Comparison of ENCODE assay signal across 18 cellular contexts in genomic region chr1:2574350-2574749, GRCh38. TPM values are rescaled to one million over a fixed set of nuclear protein-coding genes. Genes with fewer than 3 reads are reported as not detected.
A peak's percentile ranks its signal among the peaks of the same experiment; 100 is the strongest.
DNase-seq lines count a peak whose midpoint lies in the region; ATAC-seq, FAIRE-seq and TF ChIP-seq lines count a peak whose summit lies in the region.
"Had no signal": no experiment of that assay in that cellular context is flagged by ENCODE, and none has a peak within 500 bp of the region (broad histone marks: within the 10 kb centered on the region; RNA-seq: fewer than 3 reads in every experiment).

No MANE protein-coding gene starts in this region.

- H3K9me3 Mint-ChIP-seq in activated CD8-positive, alpha-beta T cell treated with anti-CD3 and anti-CD28 coated beads for 36 hours, result peaks cover 14% of the 10 kb centered on the region

- peaks cover 27 to 44% of the 10 kb centered on the region in 2 experiments for H3K27me3 ChIP-seq in K562 (ENCODE audit: control insufficient read depth in 2 of 2, insufficient read depth in 2 of 2, low read length in 2 of 2)

- FAIRE-seq in K562 (lab: Jason Lieb, UNC), result no peak
- FAIRE-seq: A204.1, G401.6, H54, RCC 7860 had no signal

- WGBS in K562 (ENCODE audit: insufficient coverage, low coverage, missing lambda C conversion rate), result 1% methylated on average over 9 of the region's 9 CpGs

- peaks cover 10% of the 10 kb centered on the region for H3K9me3 ChIP-seq in K562 (replicated peaks; ENCODE audit: control insufficient read depth, insufficient read depth, low read depth, low read length)

- no peak overlapping the region for H3K9ac ChIP-seq in K562 (ENCODE audit: insufficient read depth in 1 of 2, low read depth in 2 of 2, low read length in 2 of 2)

- H3K36me3 ChIP-seq in K562 (ENCODE audit: control insufficient read depth, insufficient read depth, low read length), result no peaks in the 10 kb centered on the region

- no peaks in the 10 kb centered on the region for H4K20me1 ChIP-seq in K562 (replicated peaks; ENCODE audit: control insufficient read depth, insufficient read depth, low read length)

- ATAC-seq in K562, result no peak
- no peak for ATAC-seq in activated CD8-positive, alpha-beta T cell treated with anti-CD3 and anti-CD28 coated beads for 36 hours

- no peaks in the 10 kb centered on the region for H3K27me3 Mint-ChIP-seq in activated CD8-positive, alpha-beta T cell treated with anti-CD3 and anti-CD28 coated beads for 36 hours

- H3K36me3 Mint-ChIP-seq in activated CD8-positive, alpha-beta T cell treated with anti-CD3 and anti-CD28 coated beads for 36 hours (ENCODE audit: low read depth), result peaks cover 6% of the 10 kb centered on the region

- no peaks in the 10 kb centered on the region for H3K79me2 ChIP-seq in K562 (ENCODE audit: control insufficient read depth, insufficient read depth, low read length)

- no peak overlapping the region for H3K27ac Mint-ChIP-seq in activated CD8-positive, alpha-beta T cell treated with anti-CD3 and anti-CD28 coated beads for 36 hours

- TF ChIP-seq CTCF in AG10803 (conservative IDR thresholded peaks at IDR 0.05; ENCODE audit: low read length) (no peak), K562 (IDR thresholded peaks at IDR 0.05 in 2 of 3, conservative IDR thresholded peaks at IDR 0.05 in 1 of 3; ENCODE audit: insufficient read depth in 2 of 3, low read depth in 1 of 3, low read length in 3 of 3) (no peak)
- no peak for TF ChIP-seq CTCF in activated CD8-positive, alpha-beta T cell treated with anti-CD3 and anti-CD28 coated beads for 36 hours (IDR thresholded peaks at IDR 0.05)

- H3K4me3 ChIP-seq in AG10803 (ENCODE audit: low read length) (no peak overlapping the region), K562 (no peak overlapping the region)

- H3K27ac ChIP-seq in K562 (ENCODE audit: extremely low read depth, low read depth, low read length), result no peak overlapping the region
- H3K27ac ChIP-seq: C4-2B had no signal

- TF ChIP-seq POLR2A in K562 (conservative IDR thresholded peaks at IDR 0.05), result no peak

- no peak overlapping the region for H3K4me2 ChIP-seq in K562 (ENCODE audit: insufficient read depth, low read length)

- H3K4me3 Mint-ChIP-seq in activated CD8-positive, alpha-beta T cell treated with anti-CD3 and anti-CD28 coated beads for 36 hours, result no peak overlapping the region

- H3K9me1 ChIP-seq in K562 (ENCODE audit: control insufficient read depth, insufficient read depth, low read length), result no peaks in the 10 kb centered on the region

- intact Hi-C loops in K562 (cut with micrococcal nuclease), result no loop called here
- intact Hi-C loops in activated CD8-positive, alpha-beta T cell treated with anti-CD3 and anti-CD28 coated beads for 36 hours (cut with micrococcal nuclease), result no loop called here

- DNase-seq in AG10803 (ENCODE audit: low read depth) (peak; percentile 5), HT1080 (ENCODE audit: low read depth) (peak; percentile 87), K562 (ENCODE audit: extremely low read depth in 1 of 4, low spot score in 3 of 4) (no peak), NCI-H2196 treated with DMSO at 0.1 percent for 48 hours (lab: John Stamatoyannopoulos, UW; ENCODE audit: unreplicated experiment) (no peak)
- DNase-seq in activated CD8-positive, alpha-beta T cell treated with anti-CD3 and anti-CD28 coated beads for 36 hours, result no peak
- DNase-seq in activated CD4-positive, CD25-positive, alpha-beta regulatory T cell (lab: John Stamatoyannopoulos, UW), result no peak
- DNase-seq: COR-L47, DMS53, Kasumi-1, NCI-H1436, NCI-H2029 treated with DMSO at 0.1 percent for 48 hours, NCI-H524, SHP77 treated with DMSO at 0.1 percent for 48 hours had no signal

- no peak for TF ChIP-seq EP300 in K562 (IDR thresholded peaks at IDR 0.05; ENCODE audit: low read length)

- H3K4me1 Mint-ChIP-seq in activated CD8-positive, alpha-beta T cell treated with anti-CD3 and anti-CD28 coated beads for 36 hours (ENCODE audit: low read depth), result peaks cover 40% of the 10 kb centered on the region

- CTCF ChIA-PET in K562 (lab: Yijun Ruan, JAX; ENCODE audit: low intra/inter-chr PET ratio), result no interaction called here
- CTCF ChIA-PET in activated CD8-positive, alpha-beta T cell treated with anti-CD3 and anti-CD28 coated beads for 36 hours (lab: Charles Lee), result interaction anchor here (1.5 to 1.8 kb wide), 2 partner anchors 13 to 19 kb away, joined by 4 read pairs; partner anchors contain the start of gene TNFRSF14

- BruUV-seq in K562 (replicated peaks; lab: Mats Ljungman, UMichigan), result no TSS peak

- POLR2A ChIA-PET in K562 (lab: Yijun Ruan, JAX), result interaction anchor here (1.1 to 1.4 kb wide), 2 partner anchors 9 to 10 kb away, joined by 3 to 4 read pairs; no protein-coding TSS in a partner anchor
- POLR2A ChIA-PET in activated CD8-positive, alpha-beta T cell treated with anti-CD3 and anti-CD28 coated beads for 36 hours (lab: Charles Lee), result interaction anchor here (0.6 to 1.7 kb wide), 5 partner anchors 8 to 55 kb away, joined by 3 to 5 read pairs (median 4); partner anchors contain the start of gene TNFRSF14

- TF ChIP-seq RAD21 in K562 (CRISPR knock-in tag; conservative IDR thresholded peaks at IDR 0.05 in 1 of 2, IDR thresholded peaks at IDR 0.05 in 1 of 2), result no peak

- peaks cover 11 to 27% of the 10 kb centered on the region in 2 experiments; a peak in 4 of 5 replicates for H3K4me1 ChIP-seq in K562 (replicated peaks in 1 of 2; ENCODE audit: control insufficient read depth in 2 of 2, insufficient read depth in 2 of 2, low read length in 2 of 2)

- H2AFZ ChIP-seq in K562 (ENCODE audit: low read depth, low read length), result no peak overlapping the region

- in situ Hi-C loops in K562 (cut with MboI), result no loop called here

RNA-seq across cellular contexts. Expression of gene PRXL2B, which starts 12.2 kb away (rescaled TPM):
- 17.7 and 21.1 TPM in 2 replicates for total RNA-seq in HT1080 (2014; rRNA removed; shearing (Covaris generic))
- polyA plus RNA-seq in HT1080 (2015; cell fraction: cytosol; rRNA removed), result 13.7 and 14.6 TPM in 2 replicates
- polyA plus RNA-seq in HT1080 (2015; cell fraction: nucleus; rRNA removed), result 12.0 and 16.9 TPM in 2 replicates
- 4.0 and 14.5 TPM in 2 replicates for total RNA-seq in K562 (2011; cell fraction: chromatin; rRNA removed; ENCODE audit: low replicate concordance)
- total RNA-seq in K562 (2011; cell fraction: nucleolus; rRNA removed), result 13.0 and 14.3 TPM in 2 replicates
- 5.5 and 8.1 TPM in 2 replicates for total RNA-seq in K562 (2011; cell fraction: nucleoplasm; rRNA removed)
- total RNA-seq in K562 (2014; rRNA removed) (14.0 and 16.4 TPM in 2 replicates), K562 (2014; rRNA removed; fragmentation: Illumina TruSeq; extraction: Trizol) (3.3 and 4.1 TPM in 2 replicates), K562 (2015; rRNA removed; fragmentation: Illumina TruSeq; extraction: Trizol) (11.8 TPM in 2 replicates), K562 (2021) (25.3 and 28.1 TPM in 2 replicates)
- polyA plus RNA-seq in K562 (2011; rRNA removed) (6.7 and 7.0 TPM in 2 replicates), K562 (2014; fragmentation: Illumina TruSeq; extraction: Trizol) (15.2 and 16.6 TPM in 2 replicates), K562 (2014; fragmentation: Nextera tagmentation; extraction: Ambion mirVana) (1 to 10 TPM in 1 of 2 experiments, under 1 TPM in 1; 0.99 to 1.7 TPM), K562 (2014; rRNA removed) (17.6 and 20.7 TPM in 2 replicates)
- polyA plus RNA-seq in K562 (2011; cell fraction: cytosol; rRNA removed), result 9.9 and 25.7 TPM in 2 replicates
- polyA plus RNA-seq in K562 (2011; cell fraction: nucleus; rRNA removed), result 20.2 and 28.6 TPM in 2 replicates
- 11.9 and 22.1 TPM in 2 replicates for polyA plus RNA-seq in K562 (2012)
- polyA minus RNA-seq in K562 (2011; rRNA and poly(A)+ RNA removed), result 1.8 and 4.0 TPM in 2 replicates
- polyA minus RNA-seq in K562 (2011; cell fraction: cytosol; rRNA and poly(A)+ RNA removed), result 3.9 and 7.0 TPM in 2 replicates
- 5.4 and 6.8 TPM in 2 replicates for polyA minus RNA-seq in K562 (2011; cell fraction: nucleus; rRNA and poly(A)+ RNA removed)
- 10 to 100 TPM; 39.1 to 43.6 TPM for total RNA-seq in activated CD8-positive, alpha-beta T cell treated with anti-CD3 and anti-CD28 coated beads for 36 hours

RNA-seq across cellular contexts. Expression of gene TNFRSF14, which starts 18.2 kb away (rescaled TPM):
- total RNA-seq in HT1080 (2014; rRNA removed; shearing (Covaris generic)), result 6.6 and 16.6 TPM in 2 replicates
- 10.9 and 12.5 TPM in 2 replicates for polyA plus RNA-seq in HT1080 (2015; cell fraction: cytosol; rRNA removed)
- 47.4 and 54.0 TPM in 2 replicates for polyA plus RNA-seq in HT1080 (2015; cell fraction: nucleus; rRNA removed)
- total RNA-seq in K562 (2011; cell fraction: chromatin; rRNA removed; ENCODE audit: low replicate concordance), result 2.5 and 7.5 TPM in 2 replicates
- 4.8 and 5.5 TPM in 2 replicates for total RNA-seq in K562 (2011; cell fraction: nucleolus; rRNA removed)
- total RNA-seq in K562 (2011; cell fraction: nucleoplasm; rRNA removed), result 3.3 and 3.4 TPM in 2 replicates
- total RNA-seq in K562 (2014; rRNA removed), result 0.68 and 0.73 TPM in 2 replicates
- total RNA-seq in K562 (2014; rRNA removed; fragmentation: Illumina TruSeq; extraction: Trizol), result 0.11 and 0.16 TPM in 2 replicates
- 1.1 and 1.3 TPM in 2 replicates for total RNA-seq in K562 (2015; rRNA removed; fragmentation: Illumina TruSeq; extraction: Trizol)
- total RNA-seq in K562 (2021), result 1.8 and 2.1 TPM in 2 replicates
- 0.68 and 1.3 TPM in 2 replicates for polyA plus RNA-seq in K562 (2011; rRNA removed)
- polyA plus RNA-seq in K562 (2011; cell fraction: cytosol; rRNA removed), result 0.97 and 1.0 TPM in 2 replicates
- polyA plus RNA-seq in K562 (2011; cell fraction: nucleus; rRNA removed), result 11.2 and 14.0 TPM in 2 replicates
- 3.3 and 11.5 TPM in 2 replicates for polyA plus RNA-seq in K562 (2012)
- polyA plus RNA-seq in K562 (2014; fragmentation: Illumina TruSeq; extraction: Trizol), result 0.58 and 0.89 TPM in 2 replicates
- not detected for polyA plus RNA-seq in K562 (2014; fragmentation: Nextera tagmentation; extraction: Ambion mirVana)
- 1.6 and 2.3 TPM in 2 replicates for polyA plus RNA-seq in K562 (2014; rRNA removed)
- polyA minus RNA-seq in K562 (2011; rRNA and poly(A)+ RNA removed), result 0.15 and 0.18 TPM in 2 replicates
- not detected in 2 replicates for polyA minus RNA-seq in K562 (2011; cell fraction: cytosol; rRNA and poly(A)+ RNA removed)
- polyA minus RNA-seq in K562 (2011; cell fraction: nucleus; rRNA and poly(A)+ RNA removed), result 1.6 and 2.0 TPM in 2 replicates
- 100 to 1,000 TPM; 134 to 140 TPM for total RNA-seq in activated CD8-positive, alpha-beta T cell treated with anti-CD3 and anti-CD28 coated beads for 36 hours

RNA-seq across cellular contexts. Expression of gene HES5, which starts 44.3 kb away (rescaled TPM):
- not detected in 2 replicates for total RNA-seq in HT1080 (2014; rRNA removed; shearing (Covaris generic))
- not detected in 2 replicates for polyA plus RNA-seq in HT1080 (2015; cell fraction: cytosol; rRNA removed)
- polyA plus RNA-seq in HT1080 (2015; cell fraction: nucleus; rRNA removed), result not detected in 2 replicates
- not detected in 2 replicates for total RNA-seq in K562 (2011; cell fraction: chromatin; rRNA removed; ENCODE audit: low replicate concordance)
- total RNA-seq in K562 (2011; cell fraction: nucleolus; rRNA removed), result not detected in 2 replicates
- not detected in 2 replicates for total RNA-seq in K562 (2011; cell fraction: nucleoplasm; rRNA removed)
- total RNA-seq in K562 (2014; rRNA removed) (not detected in 2 replicates), K562 (2014; rRNA removed; fragmentation: Illumina TruSeq; extraction: Trizol) (not detected in 2 replicates), K562 (2015; rRNA removed; fragmentation: Illumina TruSeq; extraction: Trizol) (not detected in 2 replicates), K562 (2021) (not detected in 2 replicates)
- polyA plus RNA-seq in K562 (2011; rRNA removed) (not detected in 2 replicates), K562 (2014; fragmentation: Illumina TruSeq; extraction: Trizol) (not detected in 2 replicates), K562 (2014; fragmentation: Nextera tagmentation; extraction: Ambion mirVana) (not detected), K562 (2014; rRNA removed) (not detected in 2 replicates)
- 0.04 TPM in 1 of 2 replicates, not detected in the other for polyA plus RNA-seq in K562 (2011; cell fraction: cytosol; rRNA removed)
- polyA plus RNA-seq in K562 (2011; cell fraction: nucleus; rRNA removed), result not detected in 2 replicates
- polyA plus RNA-seq in K562 (2012), result not detected in 2 replicates
- not detected in 2 replicates for polyA minus RNA-seq in K562 (2011; rRNA and poly(A)+ RNA removed)
- polyA minus RNA-seq in K562 (2011; cell fraction: cytosol; rRNA and poly(A)+ RNA removed), result not detected in 2 replicates
- not detected in 2 replicates for polyA minus RNA-seq in K562 (2011; cell fraction: nucleus; rRNA and poly(A)+ RNA removed)
- total RNA-seq in activated CD8-positive, alpha-beta T cell treated with anti-CD3 and anti-CD28 coated beads for 36 hours, result not detected

RNA-seq across cellular contexts. Expression of gene PANK4, which starts 48.0 kb away (rescaled TPM):
- total RNA-seq in HT1080 (2014; rRNA removed; shearing (Covaris generic)), result 22.5 and 27.5 TPM in 2 replicates
- polyA plus RNA-seq in HT1080 (2015; cell fraction: cytosol; rRNA removed), result 14.1 and 14.8 TPM in 2 replicates
- 61.7 and 62.5 TPM in 2 replicates for polyA plus RNA-seq in HT1080 (2015; cell fraction: nucleus; rRNA removed)
- 114 and 307 TPM in 2 replicates for total RNA-seq in K562 (2011; cell fraction: chromatin; rRNA removed; ENCODE audit: low replicate concordance)
- total RNA-seq in K562 (2011; cell fraction: nucleolus; rRNA removed), result 194 and 202 TPM in 2 replicates
- total RNA-seq in K562 (2011; cell fraction: nucleoplasm; rRNA removed), result 119 and 146 TPM in 2 replicates
- total RNA-seq in K562 (2014; rRNA removed) (39.6 and 50.7 TPM in 2 replicates), K562 (2014; rRNA removed; fragmentation: Illumina TruSeq; extraction: Trizol) (15.3 and 19.2 TPM in 2 replicates), K562 (2015; rRNA removed; fragmentation: Illumina TruSeq; extraction: Trizol) (29.7 and 32.0 TPM in 2 replicates), K562 (2021) (55.6 and 61.3 TPM in 2 replicates)
- polyA plus RNA-seq in K562 (2011; rRNA removed) (23.3 and 39.3 TPM in 2 replicates), K562 (2014; fragmentation: Illumina TruSeq; extraction: Trizol) (31.5 and 31.8 TPM in 2 replicates), K562 (2014; fragmentation: Nextera tagmentation; extraction: Ambion mirVana) (1 to 10 TPM in 1 of 2 experiments, under 1 TPM in 1; 0.93 to 1.4 TPM), K562 (2014; rRNA removed) (41.3 and 42.3 TPM in 2 replicates)
- 21.3 and 25.3 TPM in 2 replicates for polyA plus RNA-seq in K562 (2011; cell fraction: cytosol; rRNA removed)
- 181 and 249 TPM in 2 replicates for polyA plus RNA-seq in K562 (2011; cell fraction: nucleus; rRNA removed)
- 28.4 and 32.3 TPM in 2 replicates for polyA plus RNA-seq in K562 (2012)
- 22.3 and 22.4 TPM in 2 replicates for polyA minus RNA-seq in K562 (2011; rRNA and poly(A)+ RNA removed)
- 35.2 and 42.6 TPM in 2 replicates for polyA minus RNA-seq in K562 (2011; cell fraction: cytosol; rRNA and poly(A)+ RNA removed)
- 116 and 142 TPM in 2 replicates for polyA minus RNA-seq in K562 (2011; cell fraction: nucleus; rRNA and poly(A)+ RNA removed)
- 10 to 100 TPM; 39.0 to 40.6 TPM for total RNA-seq in activated CD8-positive, alpha-beta T cell treated with anti-CD3 and anti-CD28 coated beads for 36 hours

RNA-seq across cellular contexts. Expression of gene MMEL1, which starts 58.5 kb away (rescaled TPM):
- total RNA-seq in HT1080 (2014; rRNA removed; shearing (Covaris generic)), result not detected in 2 replicates
- polyA plus RNA-seq in HT1080 (2015; cell fraction: cytosol; rRNA removed), result not detected in 2 replicates
- not detected in 2 replicates for polyA plus RNA-seq in HT1080 (2015; cell fraction: nucleus; rRNA removed)
- not detected in 2 replicates for total RNA-seq in K562 (2011; cell fraction: chromatin; rRNA removed; ENCODE audit: low replicate concordance)
- not detected in 2 replicates for total RNA-seq in K562 (2011; cell fraction: nucleolus; rRNA removed)
- total RNA-seq in K562 (2011; cell fraction: nucleoplasm; rRNA removed), result not detected in 2 replicates
- total RNA-seq in K562 (2014; rRNA removed) (not detected in 2 replicates), K562 (2014; rRNA removed; fragmentation: Illumina TruSeq; extraction: Trizol) (not detected in 2 replicates), K562 (2015; rRNA removed; fragmentation: Illumina TruSeq; extraction: Trizol) (not detected in 2 replicates), K562 (2021) (not detected in 2 replicates)
- polyA plus RNA-seq in K562 (2011; rRNA removed) (not detected in 2 replicates), K562 (2014; fragmentation: Illumina TruSeq; extraction: Trizol) (not detected in 2 replicates), K562 (2014; fragmentation: Nextera tagmentation; extraction: Ambion mirVana) (not detected), K562 (2014; rRNA removed) (not detected in 2 replicates)
- polyA plus RNA-seq in K562 (2011; cell fraction: cytosol; rRNA removed), result not detected in 2 replicates
- 0.11 and 0.18 TPM in 2 replicates for polyA plus RNA-seq in K562 (2011; cell fraction: nucleus; rRNA removed)
- 0.11 TPM in 1 of 2 replicates, not detected in the other for polyA plus RNA-seq in K562 (2012)
- not detected in 2 replicates for polyA minus RNA-seq in K562 (2011; rRNA and poly(A)+ RNA removed)
- polyA minus RNA-seq in K562 (2011; cell fraction: cytosol; rRNA and poly(A)+ RNA removed), result not detected in 2 replicates
- not detected in 2 replicates for polyA minus RNA-seq in K562 (2011; cell fraction: nucleus; rRNA and poly(A)+ RNA removed)
- total RNA-seq in activated CD8-positive, alpha-beta T cell treated with anti-CD3 and anti-CD28 coated beads for 36 hours, result 1 to 10 TPM; 1.8 to 3.1 TPM

Comparison
In these comparisons a context has a peak if more than half of its experiments do, and no peak if none do; other contexts are left out.
1. DNase-seq: peak in AG10803 (single experiment) and HT1080 (single experiment); none in K562 (0 of 4), activated CD8-positive, alpha-beta T cell treated with anti-CD3 and anti-CD28 coated beads for 36 hours (single experiment), NCI-H2196 treated with DMSO at 0.1 percent for 48 hours (single experiment) and activated CD4-positive, CD25-positive, alpha-beta regulatory T cell (0 of 4).